2 cellular contexts compared by ENCODE assay signal in the genomic region with DNA sequence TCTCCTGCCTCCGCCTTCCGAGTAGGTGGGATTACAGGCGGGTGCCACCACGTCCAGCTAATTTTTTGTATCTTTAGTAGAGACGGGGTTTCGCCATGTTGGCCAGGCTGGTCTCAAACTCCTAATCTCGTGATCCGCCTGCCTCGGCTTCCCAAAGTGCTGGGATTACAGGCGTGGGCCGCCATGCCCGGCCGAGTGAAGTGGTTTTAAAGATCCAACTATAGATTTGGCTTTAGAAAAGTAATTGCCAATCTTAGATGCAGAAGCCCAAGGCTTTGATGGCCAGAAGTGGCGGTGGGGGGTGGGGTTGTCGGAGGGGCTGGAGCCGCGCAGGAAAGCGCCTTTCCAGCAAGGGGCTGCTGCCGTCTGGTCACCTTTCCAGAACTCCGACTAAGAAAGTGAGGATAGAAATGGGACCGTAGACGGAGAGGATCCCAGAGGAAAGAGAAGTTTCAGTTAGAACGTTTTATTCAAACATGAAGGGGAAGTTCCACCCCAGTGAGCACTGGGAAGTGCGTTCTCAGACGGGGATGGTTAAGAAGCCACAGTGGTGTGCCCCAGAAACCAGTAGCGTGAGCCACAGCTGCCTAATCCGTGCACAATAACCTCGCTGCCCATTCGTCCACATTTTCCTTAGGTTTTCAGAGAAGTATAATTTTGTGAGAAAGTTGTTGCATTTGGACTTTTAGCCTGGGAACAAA.
TF ChIP-seq lines count a peak whose summit lies in the region.

No MANE protein-coding gene starts in this region.

TF ChIP-seq in SK-N-SH, 30 proteins besides CTCF, POLR2A, EP300 and RAD21 (continued from another document):
- TF ChIP-seq ZBTB33 (IDR thresholded peaks at IDR 0.05; ENCODE audit: borderline replicate concordance, low read depth) (no peak), USF2 (IDR thresholded peaks at IDR 0.05; ENCODE audit: borderline replicate concordance, low read depth, low read length) (no peak), MAX (IDR thresholded peaks at IDR 0.05; ENCODE audit: low read depth) (no peak), SIN3A (IDR thresholded peaks at IDR 0.05; ENCODE audit: borderline replicate concordance, low read depth, low read length) (no peak), PBX3 (IDR thresholded peaks at IDR 0.05) (no peak), POLR2AphosphoS5 (IDR thresholded peaks at IDR 0.05; ENCODE audit: low read depth, low read length) (no peak), FOXM1 (IDR thresholded peaks at IDR 0.05; ENCODE audit: low read depth) (no peak), TCF12 (IDR thresholded peaks at IDR 0.05) (no peak), GABPA (IDR thresholded peaks at IDR 0.05; ENCODE audit: low read depth) (no peak), REST (IDR thresholded peaks at IDR 0.05; ENCODE audit: low read depth, low read length) (no peak), RFX5 (IDR thresholded peaks at IDR 0.05; ENCODE audit: low read length) (no peak)
- TF ChIP-seq, protein P1, sequence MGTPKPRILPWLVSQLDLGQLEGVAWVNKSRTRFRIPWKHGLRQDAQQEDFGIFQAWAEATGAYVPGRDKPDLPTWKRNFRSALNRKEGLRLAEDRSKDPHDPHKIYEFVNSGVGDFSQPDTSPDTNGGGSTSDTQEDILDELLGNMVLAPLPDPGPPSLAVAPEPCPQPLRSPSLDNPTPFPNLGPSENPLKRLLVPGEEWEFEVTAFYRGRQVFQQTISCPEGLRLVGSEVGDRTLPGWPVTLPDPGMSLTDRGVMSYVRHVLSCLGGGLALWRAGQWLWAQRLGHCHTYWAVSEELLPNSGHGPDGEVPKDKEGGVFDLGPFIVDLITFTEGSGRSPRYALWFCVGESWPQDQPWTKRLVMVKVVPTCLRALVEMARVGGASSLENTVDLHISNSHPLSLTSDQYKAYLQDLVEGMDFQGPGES (IDR thresholded peaks at IDR 0.05; ENCODE audit: low read depth, low read length): no peak

TF ChIP-seq in SK-N-SH treated with all-trans-retinoic acid at 6 μM for 48 hours, 23 proteins besides CTCF, POLR2A, EP300 and RAD21 (continued from another document):
- TF ChIP-seq TSHZ2 (CRISPR knock-in tag; IDR thresholded peaks at IDR 0.05) (no peak), GLIS3 (CRISPR knock-in tag; IDR thresholded peaks at IDR 0.05) (no peak)
